Comparison of ENCODE assay signal across 12 cellular contexts in genomic region chr3:116444099-116444700, GRCh38. TPM values are rescaled to one million over a fixed set of nuclear protein-coding genes. Genes with fewer than 3 reads are reported as not detected.
DNase-seq lines count a peak whose midpoint lies in the region; TF ChIP-seq lines count a peak whose summit lies in the region.
"Had no signal": no experiment of that assay in that cellular context is flagged by ENCODE, and none has a peak within 500 bp of the region (broad histone marks: within the 10 kb centered on the region; RNA-seq: fewer than 3 reads in every experiment).

No MANE protein-coding gene starts in this region.

- no peak overlapping the region for H3K27ac ChIP-seq in coronary artery
- no peak overlapping the region for H3K27ac ChIP-seq in suprapubic skin
- H3K27ac ChIP-seq: HL-60, RWPE1 had no signal

- H3K4me3 ChIP-seq in coronary artery (peak overlapping the region; percentile 70), suprapubic skin (peak overlapping the region; percentile 37)

- no peaks in the 10 kb centered on the region for H3K36me3 ChIP-seq in suprapubic skin

- WGBS in suprapubic skin = 8% methylated on average over 2 of the region's 2 CpGs

- DNase-seq in NCI-H146 (lab: John Stamatoyannopoulos, UW) (peak; percentile 22), NCI-H146 treated with DMSO at 0.1 percent for 48 hours (lab: John Stamatoyannopoulos, UW; ENCODE audit: unreplicated experiment) (no peak), coronary artery (ENCODE audit: low spot score) (no peak), medulla oblongata (ENCODE audit: extremely low spot score) (peak; percentile 52), suprapubic skin (ENCODE audit: low spot score in 2 of 2) (no peak), T-helper 9 cell (no peak)
- no peak for DNase-seq in stimulated activated naive CD4-positive, alpha-beta T cell (lab: John Stamatoyannopoulos, UW)
- no peak for DNase-seq in NK-92 treated with Interleukin-12 subunit alpha and Interleukin-12 subunit beta, amount 100 ng/mL, for 24 hours (lab: John Stamatoyannopoulos, UW)
- DNase-seq: activated effector memory CD4-positive, alpha-beta T cell treated with Interleukin-2 at 50 U/mL for 16 hours; NCI-H1694 had no signal

- no peaks in the 10 kb centered on the region for H3K4me1 ChIP-seq in suprapubic skin

- no peak for TF ChIP-seq EP300 in suprapubic skin (IDR thresholded peaks at IDR 0.05)

- H3K9me3 ChIP-seq in suprapubic skin = no peaks in the 10 kb centered on the region

- H3K27me3 ChIP-seq in suprapubic skin = peaks cover 6% of the 10 kb centered on the region

- TF ChIP-seq CTCF in coronary artery (IDR thresholded peaks at IDR 0.05) (no peak), suprapubic skin (IDR thresholded peaks at IDR 0.05) (no peak)

- TF ChIP-seq POLR2A in suprapubic skin (IDR thresholded peaks at IDR 0.05) = no peak

RNA-seq across cellular contexts. Expression of gene LSAMP, which starts 1.1 kb away (rescaled TPM):
- total RNA-seq in suprapubic skin = 1 to 10 TPM; 4.3 to 5.2 (median 5.0) TPM

Comparison
In these comparisons a context has a peak if more than half of its experiments do, and no peak if none do; other contexts are left out.
1. DNase-seq: peak in NCI-H146 (single experiment) and medulla oblongata (single experiment); none in NCI-H146 treated with DMSO at 0.1 percent for 48 hours (single experiment), coronary artery (single experiment), suprapubic skin (0 of 2), stimulated activated naive CD4-positive, alpha-beta T cell (0 of 6), T-helper 9 cell (single experiment) and NK-92 treated with Interleukin-12 subunit alpha and Interleukin-12 subunit beta, amount 100 ng/mL, for 24 hours (single experiment).